ENCODE assay signal across 9 cellular contexts in the genomic region with DNA sequence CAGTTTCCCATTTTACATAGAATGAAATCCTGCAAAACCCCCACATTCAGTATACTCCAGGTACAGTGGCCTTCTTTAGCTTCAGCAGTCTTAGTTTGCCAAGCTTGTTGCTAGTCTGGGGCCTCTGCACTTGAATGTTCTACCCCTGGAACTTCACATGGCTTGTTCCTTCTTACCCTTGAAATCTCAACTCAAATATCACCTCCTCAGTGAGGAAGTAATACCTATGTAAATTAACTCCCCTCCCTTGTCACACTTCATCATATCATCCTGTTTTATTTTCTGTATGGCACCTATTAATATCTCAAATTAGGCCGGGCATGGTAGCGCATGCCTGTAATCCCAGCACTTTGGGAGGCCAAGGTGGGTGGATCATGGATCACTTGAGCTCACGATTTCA.
"Had no signal": no experiment of that assay in that cellular context is flagged by ENCODE, and none has a peak within 500 bp of the region (broad histone marks: within the 10 kb centered on the region; RNA-seq: fewer than 3 reads in every experiment).

No MANE protein-coding gene starts in this region.

- H3K27ac ChIP-seq: HL-60 had no signal

- H3K36me3 ChIP-seq: HAP-1 had no signal

- H3K4me1 ChIP-seq: HAP-1 had no signal

- ATAC-seq: HCT116, HepG2 had no signal

- H3K4me3 ChIP-seq: HAP-1 had no signal

- H3K27ac Mint-ChIP-seq: HFFc6 had no signal

- DNase-seq: GOT3, H7, HFFc6, KBM-7 had no signal

- H3K27me3 Mint-ChIP-seq: IgD-negative memory B cell had no signal

- H3K4me3 Mint-ChIP-seq: HFFc6 had no signal

- H3K9me3 Mint-ChIP-seq: HFFc6, IgD-negative memory B cell had no signal
